In the genomic region with DNA sequence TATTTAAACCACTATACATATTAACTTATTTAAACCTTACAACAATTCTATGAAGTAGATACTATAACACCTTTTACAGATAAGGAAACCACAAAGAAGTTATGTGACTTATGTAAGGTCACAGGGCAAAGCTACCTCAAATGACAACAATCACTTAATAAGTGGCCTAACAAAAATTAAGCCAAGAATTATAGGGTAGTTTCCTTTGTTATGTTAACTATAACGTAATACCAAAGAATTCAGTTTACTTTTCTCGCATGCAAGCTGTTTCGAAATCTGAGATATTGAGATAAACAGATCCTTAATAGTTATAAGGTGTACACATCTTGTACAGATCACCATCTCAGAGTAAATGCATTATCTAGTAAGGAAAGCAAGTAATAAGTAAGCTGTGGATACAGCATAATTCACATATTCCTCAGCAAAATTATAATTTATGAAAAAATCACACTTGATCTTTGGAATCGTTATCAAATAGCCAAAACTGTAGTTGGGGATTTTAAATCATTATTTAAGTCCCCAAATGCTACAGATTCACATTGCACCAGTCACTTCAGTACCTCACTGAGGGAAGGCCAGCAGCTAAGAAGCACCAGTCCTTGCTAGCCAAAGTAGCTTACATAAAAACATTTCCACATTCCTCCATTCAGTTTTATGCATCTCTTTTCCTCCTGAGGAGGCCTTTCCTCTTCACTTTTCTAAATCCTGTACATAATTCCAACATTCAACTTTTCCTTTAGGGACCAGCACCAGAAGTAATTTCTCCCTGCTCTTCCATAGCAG, we compare ENCODE assay signal across 15 cellular contexts.
"Had no signal": no experiment of that assay in that cellular context is flagged by ENCODE, and none has a peak within 500 bp of the region (broad histone marks: within the 10 kb centered on the region; RNA-seq: fewer than 3 reads in every experiment).

No MANE protein-coding gene starts in this region.

- H2AFZ ChIP-seq: neural progenitor cell had no signal

- ATAC-seq: activated CD8-positive, alpha-beta memory T cell treated with anti-CD3 and anti-CD28 coated beads, Interleukin-2, amount 10 ng/mL, durations not matched to agents 7 days and 5 days; gastroesophageal sphincter; left cardiac atrium; naive thymus-derived CD4-positive, alpha-beta T cell; right cardiac atrium had no signal

- DNase-seq: activated CD4-positive, alpha-beta memory T cell treated with anti-CD3 and anti-CD28 coated beads, Interleukin-2, amount 10 ng/mL, durations not matched to agents 7 days and 5 days; activated CD4-positive, alpha-beta T cell treated with anti-CD3 and anti-CD28 coated beads for 4 hours; activated CD8-positive, alpha-beta memory T cell treated with anti-CD3 and anti-CD28 coated beads, Interleukin-2, amount 10 ng/mL, durations not matched to agents 7 days and 5 days; amygdala; central memory CD4-positive, alpha-beta T cell; colonic mucosa; left cardiac atrium; mesendoderm; naive thymus-derived CD4-positive, alpha-beta T cell; right cardiac atrium had no signal

- H3K36me3 ChIP-seq: colonic mucosa, neural progenitor cell, prostate gland, suprapubic skin had no signal

- H3K27ac ChIP-seq: colonic mucosa, gastroesophageal sphincter, neural progenitor cell, prostate gland, skin epidermis, suprapubic skin had no signal

- H3K9me3 ChIP-seq: colonic mucosa, gastroesophageal sphincter, prostate gland, suprapubic skin had no signal

- H3K4me3 ChIP-seq: colonic mucosa, gastroesophageal sphincter, neural progenitor cell, prostate gland, skin epidermis, suprapubic skin had no signal

- H3K4me2 ChIP-seq: neural progenitor cell had no signal

- H3K9ac ChIP-seq: neural progenitor cell had no signal

- H3K27me3 ChIP-seq: colonic mucosa, gastroesophageal sphincter, neural progenitor cell, suprapubic skin had no signal

- H3K4me1 ChIP-seq: colonic mucosa, gastroesophageal sphincter, prostate gland, suprapubic skin had no signal
